Comparison of ENCODE assay signal across 8 cellular contexts in the genomic region with DNA sequence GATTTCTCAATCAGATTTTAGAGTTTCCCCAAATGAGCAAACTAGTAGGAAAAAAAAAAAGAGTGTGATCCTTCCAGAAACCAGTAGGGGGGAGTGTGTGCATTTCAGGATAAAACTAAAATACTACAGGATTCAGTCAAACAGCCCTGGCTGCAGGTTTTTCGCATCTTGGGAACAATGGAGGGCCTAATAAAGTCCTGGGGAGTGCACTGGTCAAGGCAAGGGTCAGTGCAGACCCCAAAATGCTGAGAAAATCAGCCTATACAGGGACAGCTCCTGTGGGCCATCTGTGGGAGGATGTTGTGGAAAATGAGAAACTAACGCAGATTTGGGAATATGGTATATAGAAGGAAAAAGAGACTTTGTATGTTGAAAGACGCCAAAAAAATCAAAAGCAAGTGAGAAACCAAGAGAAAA. TPM values are rescaled to one million over a fixed set of nuclear protein-coding genes. Genes with fewer than 3 reads are reported as not detected.
DNase-seq lines count a peak whose midpoint lies in the region; ATAC-seq and TF ChIP-seq lines count a peak whose summit lies in the region.

No MANE protein-coding gene starts in this region.

- H3K27ac ChIP-seq in OCI-LY3 (ENCODE audit: low read length) = no peak overlapping the region
- H3K27ac ChIP-seq in psoas muscle = no peak overlapping the region

- H3K4me3 ChIP-seq in HAP-1 (no peak overlapping the region), OCI-LY3 (ENCODE audit: low read length) (no peak overlapping the region), epithelial cell of esophagus (ENCODE audit: low read length) (no peak overlapping the region), psoas muscle (no peak overlapping the region)

- intact Hi-C loops in psoas muscle (cut with DNase I) = no loop called here

- ATAC-seq in psoas muscle = no peak
- ATAC-seq in GM18519 (IDR thresholded peaks at IDR 0.05; ENCODE audit: low FRiP score, unreplicated experiment) = no peak
- ATAC-seq in HG03457 (IDR thresholded peaks at IDR 0.05; ENCODE audit: unreplicated experiment) = no peak

- no peaks in the 10 kb centered on the region for H4K20me1 ChIP-seq in OCI-LY3 (ENCODE audit: insufficient read depth, low read length)

- H3K4me1 ChIP-seq in HAP-1 = peaks cover 22% of the 10 kb centered on the region
- H3K4me1 ChIP-seq in OCI-LY3 (ENCODE audit: low read length) = no peaks in the 10 kb centered on the region
- H3K4me1 ChIP-seq in psoas muscle = no peaks in the 10 kb centered on the region

- no peak overlapping the region for H2AFZ ChIP-seq in OCI-LY3 (ENCODE audit: low read depth, low read length)

- TF ChIP-seq CTCF in OCI-LY3 (IDR thresholded peaks at IDR 0.05; ENCODE audit: low read depth, low read length) (peak; percentile 67), epithelial cell of esophagus (IDR thresholded peaks at IDR 0.05; ENCODE audit: insufficient read depth, low read depth, low read length, missing control alignments) (peak; percentile 72), psoas muscle (IDR thresholded peaks at IDR 0.05) (peak; percentile 36)

- no peaks in the 10 kb centered on the region for H3K27me3 ChIP-seq in HAP-1 (ENCODE audit: low read depth)
- peaks cover 11% of the 10 kb centered on the region for H3K27me3 ChIP-seq in OCI-LY3 (ENCODE audit: low read depth, low read length)
- H3K27me3 ChIP-seq in psoas muscle (ENCODE audit: insufficient read depth in 3 of 3, low read length in 2 of 3) = peaks cover 0 to 9% (median 0%) of the 10 kb centered on the region in 3 donors

- 72 to 73% (median 73%) methylated on average over 3 of the region's 3 CpGs for WGBS in psoas muscle, 3 donors

- DNase-seq in Ammon's horn (ENCODE audit: low spot score) = peak; percentile 8
- DNase-seq in HAP-1 (ENCODE audit: low spot score in 2 of 2) = peak; percentile 50 to 66
- peak; percentile 33 for DNase-seq in epithelial cell of esophagus (ENCODE audit: low read depth)
- no peak for DNase-seq in psoas muscle
- DNase-seq in NCI-H2029 treated with DMSO at 0.1 percent for 48 hours (lab: John Stamatoyannopoulos, UW) = no peak

- peak overlapping the region; percentile 31; the same call in 1 of the 2 replicates for H3K4me2 ChIP-seq in OCI-LY3 (ENCODE audit: low read length)

- no peaks in the 10 kb centered on the region for H3K9me3 ChIP-seq in HAP-1
- no peaks in the 10 kb centered on the region for H3K9me3 ChIP-seq in OCI-LY3 (ENCODE audit: insufficient read depth, low read length)
- no peaks in the 10 kb centered on the region for H3K9me3 ChIP-seq in psoas muscle

- in situ Hi-C loops in HAP-1 (cut with MboI; ENCODE audit: low sequenced_read_pairs) = no loop called here

- no peaks in the 10 kb centered on the region for H3K36me3 ChIP-seq in HAP-1 (replicated peaks)
- H3K36me3 ChIP-seq in OCI-LY3 (replicated peaks; ENCODE audit: low read depth, low read length) = no peaks in the 10 kb centered on the region
- H3K36me3 ChIP-seq in psoas muscle (ENCODE audit: insufficient read depth in 1 of 2, low read depth in 1 of 2) = no peaks in the 10 kb centered on the region

- no peaks in the 10 kb centered on the region for H3K79me2 ChIP-seq in OCI-LY3 (ENCODE audit: low read length)

- H3K9ac ChIP-seq in OCI-LY3 (ENCODE audit: low read length) = no peak overlapping the region

RNA-seq across cellular contexts. Expression of gene ABCD4, which starts 22.2 kb away (rescaled TPM):
- total RNA-seq in psoas muscle = 10 to 100 TPM; 11.6 to 26.2 (median 15.4) TPM
- polyA plus RNA-seq in psoas muscle = 10 to 100 TPM; 11.4 to 17.4 (median 15.3) TPM

RNA-seq across cellular contexts. Expression of gene VRTN, which starts 23.3 kb away (rescaled TPM):
- not detected for total RNA-seq in psoas muscle
- polyA plus RNA-seq in psoas muscle = not detected

Comparison
In these comparisons a context has a peak if more than half of its experiments do, and no peak if none do; other contexts are left out.
1. DNase-seq: peak in Ammon's horn (single experiment), HAP-1 (2 of 2) and epithelial cell of esophagus (single experiment); none in psoas muscle (0 of 2) and NCI-H2029 treated with DMSO at 0.1 percent for 48 hours (single experiment).
2. Peak in every context shown above with its lines, with median percentiles within 50 percentile points of each other: CTCF ChIP-seq.